Comparison of ENCODE assay signal across 8 cellular contexts in the genomic region with DNA sequence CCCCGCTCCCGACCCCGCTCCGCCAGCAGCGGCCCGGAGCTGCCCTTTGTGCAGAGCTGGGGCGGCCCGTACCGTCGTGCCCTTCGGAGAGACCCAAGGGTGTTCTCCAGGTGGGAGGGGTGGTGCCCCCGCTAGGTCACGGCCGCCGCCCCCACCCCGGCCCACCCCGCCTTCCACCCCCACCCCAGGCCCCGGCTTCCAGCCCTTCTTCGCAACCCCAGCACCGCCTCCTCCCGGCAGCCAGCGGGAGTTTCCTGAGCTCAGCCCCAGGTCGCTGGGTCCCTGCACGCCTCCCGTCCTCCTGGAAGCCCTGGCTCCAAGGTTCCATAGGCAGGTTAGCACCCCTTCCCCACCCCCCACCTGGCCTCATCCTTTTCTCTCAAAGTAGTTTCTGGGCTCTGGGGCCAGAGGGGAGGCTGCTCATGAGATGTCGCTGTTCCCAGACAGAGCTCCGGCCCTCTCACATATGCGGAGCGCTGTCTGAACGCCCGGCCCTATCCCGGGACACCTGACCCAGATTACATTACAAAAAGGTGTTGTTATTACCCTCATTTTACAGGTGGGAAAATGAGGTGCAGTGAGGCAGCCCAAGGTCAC. TPM values are rescaled to one million over a fixed set of nuclear protein-coding genes. Genes with fewer than 3 reads are reported as not detected.
DNase-seq lines count a peak whose midpoint lies in the region; ATAC-seq and TF ChIP-seq lines count a peak whose summit lies in the region.

No MANE protein-coding gene starts in this region.

- H3K4me3 ChIP-seq in HUES48 (ENCODE audit: low read depth, low read length) (peak overlapping the region; percentile 46; the same call in 1 of the 2 replicates), iPS-18c (ENCODE audit: insufficient read depth, low read depth, low read length) (peak overlapping the region; percentile 21; the same call in 1 of the 2 replicates), testis (peak overlapping the region in 1 of 2 donors; percentile 41)

- peaks cover 8% of the 10 kb centered on the region for H3K27me3 ChIP-seq in HUES48 (ENCODE audit: control insufficient read depth, insufficient read depth, low read length)
- H3K27me3 ChIP-seq in testis = no peaks in the 10 kb centered on the region

- no peak for TF ChIP-seq CTCF in testis (IDR thresholded peaks at IDR 0.05)

- H3K9ac ChIP-seq in HUES48 (ENCODE audit: low read depth, low read length) = peak overlapping the region; percentile 18; the same call in 1 of the 2 replicates

- H3K36me3 ChIP-seq in HUES48 (ENCODE audit: control insufficient read depth, insufficient read depth, low read length) = no peaks in the 10 kb centered on the region
- no peaks in the 10 kb centered on the region for H3K36me3 ChIP-seq in testis (ENCODE audit: low read depth, missing control alignments)

- intact Hi-C loops in testis (cut with DNase I; ENCODE audit: low total_unique reads) = no loop called here

- ATAC-seq in GM18909 (IDR thresholded peaks at IDR 0.05; ENCODE audit: poor library complexity, unreplicated experiment) = no peak

- no peak for TF ChIP-seq POLR2A in testis (IDR thresholded peaks at IDR 0.05)

- peaks cover 25% of the 10 kb centered on the region for H3K4me1 ChIP-seq in HUES48 (ENCODE audit: control insufficient read depth, insufficient read depth, low read length)
- H3K4me1 ChIP-seq in testis = peaks cover 10% of the 10 kb centered on the region

- WGBS in testis, 2 donors = 21 to 54% methylated on average over 6 to 16 of the region's 32 CpGs

- DNase-seq in NCI-H2196 (lab: John Stamatoyannopoulos, UW; ENCODE audit: unreplicated experiment) (peak; percentile 13), NCI-H2196 treated with DMSO at 0.1 percent for 48 hours (lab: John Stamatoyannopoulos, UW; ENCODE audit: unreplicated experiment) (no peak), testis (peak; percentile 30), medulla oblongata (ENCODE audit: extremely low spot score) (no peak)
- peak; percentile 41 for DNase-seq in activated naive CD4-positive, alpha-beta T cell treated with anti-CD3 and anti-CD28 coated beads, Interleukin-2, amount 50 U/mL, for 16 hours

- H3K9me3 ChIP-seq in HUES48 (ENCODE audit: control insufficient read depth, insufficient read depth, low read length) (no peaks in the 10 kb centered on the region), iPS-18c (ENCODE audit: control insufficient read depth, insufficient read depth, low read length) (no peaks in the 10 kb centered on the region), testis (no peaks in the 10 kb centered on the region)

- H3K27ac ChIP-seq in HUES48 (ENCODE audit: low read depth, low read length) (peak overlapping the region; percentile 47), testis (no peak overlapping the region)

RNA-seq across cellular contexts. Expression of a gene that starts 25.2 kb away (rescaled TPM):
- total RNA-seq in testis = 10 to 100 TPM; 79.6 to 93.7 TPM
- 39.2 TPM for polyA plus RNA-seq in testis (ENCODE audit: insufficient read depth, low read depth, low replicate concordance)

RNA-seq across cellular contexts. Expression of a gene that starts 46.5 kb away (rescaled TPM):
- 100 to 1,000 TPM in 1 of 2 donors, 10 to 100 TPM in 1; 82.9 to 112 TPM for total RNA-seq in testis
- 158 TPM for polyA plus RNA-seq in testis (ENCODE audit: insufficient read depth, low read depth, low replicate concordance)

RNA-seq across cellular contexts. Expression of a gene that starts 46.7 kb away (rescaled TPM):
- total RNA-seq in testis = 10 to 100 TPM; 76.1 to 76.4 TPM
- 34.0 TPM for polyA plus RNA-seq in testis (ENCODE audit: insufficient read depth, low read depth, low replicate concordance)

RNA-seq across cellular contexts. Expression of a gene that starts 55.7 kb away (rescaled TPM):
- 100 to 1,000 TPM; 137 to 173 TPM for total RNA-seq in testis
- 118 TPM for polyA plus RNA-seq in testis (ENCODE audit: insufficient read depth, low read depth, low replicate concordance)

Comparison
In these comparisons a context has a peak if more than half of its experiments do, and no peak if none do; other contexts are left out.
1. DNase-seq: peak in NCI-H2196 (single experiment), activated naive CD4-positive, alpha-beta T cell treated with anti-CD3 and anti-CD28 coated beads, Interleukin-2, amount 50 U/mL, for 16 hours (single experiment) and testis (single experiment); none in NCI-H2196 treated with DMSO at 0.1 percent for 48 hours (single experiment) and medulla oblongata (single experiment).